ENCODE assay signal across 1 cellular context in genomic region chr6:146666909-146667308, GRCh38.
TF ChIP-seq lines count a peak whose summit lies in the region.

No MANE protein-coding gene starts in this region.

TF ChIP-seq in H1, 55 proteins besides CTCF, POLR2A, EP300 and RAD21 (continued from another document):
- TF ChIP-seq TAF1 (IDR thresholded peaks at IDR 0.05; ENCODE audit: low read depth, low read length) (no peak), NANOG (IDR thresholded peaks at IDR 0.05; ENCODE audit: insufficient read depth, low read depth, low read length, poor library complexity, severe bottlenecking) (no peak), KDM4A (IDR thresholded peaks at IDR 0.05; ENCODE audit: low read depth, low read length, severe bottlenecking) (no peak)
